Comparison of ENCODE assay signal across 8 cellular contexts in the genomic region with DNA sequence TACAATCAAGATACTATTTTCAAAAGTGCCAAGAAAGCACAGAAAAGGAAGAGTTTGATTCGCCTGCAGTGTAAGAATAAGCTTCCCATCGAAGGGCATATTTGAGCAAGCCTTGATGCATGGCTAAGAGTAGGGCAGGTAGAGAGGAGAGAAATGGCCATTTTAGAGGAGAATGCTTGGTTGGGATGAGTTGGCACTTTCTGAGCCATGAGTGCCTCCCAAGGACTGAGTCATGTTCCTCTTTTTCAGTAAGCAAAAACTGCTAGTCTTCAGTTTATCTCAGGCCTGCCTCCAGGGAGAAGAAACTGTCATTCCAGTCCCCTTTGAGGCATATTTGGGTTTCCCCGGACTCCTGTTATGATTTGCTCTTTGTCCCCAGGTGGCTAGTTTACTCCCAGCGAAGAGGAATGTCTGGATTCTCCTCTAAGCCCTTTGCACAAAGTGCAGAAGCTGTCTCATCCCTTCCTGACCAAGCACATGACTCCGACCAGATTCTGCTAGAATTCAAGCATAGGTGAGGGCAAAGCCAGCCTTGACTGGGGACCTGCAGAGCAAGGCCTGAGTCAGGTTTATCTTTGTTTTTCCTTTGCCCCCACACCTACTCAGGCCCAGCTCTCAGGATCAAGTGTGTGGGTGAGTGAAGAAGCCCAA.
DNase-seq lines count a peak whose midpoint lies in the region; ATAC-seq and FAIRE-seq lines count a peak whose summit lies in the region.

No MANE protein-coding gene starts in this region.

- no peak overlapping the region for H3K23ac ChIP-seq in mesendoderm (ENCODE audit: low read length)

- FAIRE-seq in frontal cortex (lab: Jason Lieb, UNC) = no peak

- no peaks in the 10 kb centered on the region for H3K27me3 ChIP-seq in mesendoderm (ENCODE audit: insufficient read depth, low read length, poor library complexity)

- no peaks in the 10 kb centered on the region for H3K36me3 ChIP-seq in mesendoderm (ENCODE audit: control insufficient read depth, insufficient read depth, low read length)

- H3K4ac ChIP-seq in mesendoderm (ENCODE audit: low read depth, low read length) = no peak overlapping the region

- H4K8ac ChIP-seq in mesendoderm (ENCODE audit: low read depth, low read length) = no peak overlapping the region

- H2AK5ac ChIP-seq in mesendoderm (ENCODE audit: low read length) = no peak overlapping the region

- no peak overlapping the region for H2BK5ac ChIP-seq in mesendoderm (ENCODE audit: low read length)

- no peak overlapping the region for H3K56ac ChIP-seq in mesendoderm (ENCODE audit: low read length)

- H3K4me3 ChIP-seq in mesendoderm (ENCODE audit: low read length) = no peak overlapping the region

- ATAC-seq in GM18861 (IDR thresholded peaks at IDR 0.05; ENCODE audit: unreplicated experiment) (peak; percentile 65), HG02981 (IDR thresholded peaks at IDR 0.05; ENCODE audit: unreplicated experiment) (peak; percentile 76)

- H3K79me2 ChIP-seq in mesendoderm (ENCODE audit: control insufficient read depth, insufficient read depth, low read length) = no peaks in the 10 kb centered on the region

- H3K27ac ChIP-seq in mesendoderm (ENCODE audit: low read depth, low read length) = no peak overlapping the region

- H3K18ac ChIP-seq in mesendoderm (ENCODE audit: low read length) = no peak overlapping the region

- H3K4me2 ChIP-seq in mesendoderm (ENCODE audit: low read length) = no peak overlapping the region

- no CpG with 5 or more reads among the region's 5 CpGs for WGBS in mesendoderm (ENCODE audit: extremely low coverage, insufficient coverage, low lambda C conversion rate)

- no peak overlapping the region for H2BK15ac ChIP-seq in mesendoderm (replicated peaks; ENCODE audit: low read depth)

- peak; percentile 29 for DNase-seq in T1000 (lab: John Stamatoyannopoulos, UW)
- DNase-seq in mesendoderm = peak; percentile 60
- DNase-seq in activated CD4-positive, CD25-positive, alpha-beta regulatory T cell (lab: John Stamatoyannopoulos, UW) = no peak
- no peak for DNase-seq in NCI-H2081 (lab: John Stamatoyannopoulos, UW)
- DNase-seq in frontal cortex (ENCODE audit: low spot score in 2 of 2) = no peak
- DNase-seq in nucleus accumbens (lab: John Stamatoyannopoulos, UW) = no peak

- H4K5ac ChIP-seq in mesendoderm (ENCODE audit: low read length) = no peak overlapping the region

- peaks cover 11% of the 10 kb centered on the region for H3K4me1 ChIP-seq in mesendoderm (ENCODE audit: control insufficient read depth, low read depth, low read length)

- H2BK120ac ChIP-seq in mesendoderm (ENCODE audit: low read depth, low read length) = no peak overlapping the region

- no peaks in the 10 kb centered on the region for H3K79me1 ChIP-seq in mesendoderm (ENCODE audit: low read length)

- H3K9ac ChIP-seq in mesendoderm (ENCODE audit: low read length) = no peak overlapping the region

Comparison
In these comparisons a context has a peak if more than half of its experiments do, and no peak if none do; other contexts are left out.
1. DNase-seq: peak in T1000 (single experiment) and mesendoderm (single experiment); none in activated CD4-positive, CD25-positive, alpha-beta regulatory T cell (0 of 4), NCI-H2081 (0 of 2), frontal cortex (0 of 2) and nucleus accumbens (0 of 56).